Comparison of ENCODE assay signal across 2 cellular contexts in the genomic region with DNA sequence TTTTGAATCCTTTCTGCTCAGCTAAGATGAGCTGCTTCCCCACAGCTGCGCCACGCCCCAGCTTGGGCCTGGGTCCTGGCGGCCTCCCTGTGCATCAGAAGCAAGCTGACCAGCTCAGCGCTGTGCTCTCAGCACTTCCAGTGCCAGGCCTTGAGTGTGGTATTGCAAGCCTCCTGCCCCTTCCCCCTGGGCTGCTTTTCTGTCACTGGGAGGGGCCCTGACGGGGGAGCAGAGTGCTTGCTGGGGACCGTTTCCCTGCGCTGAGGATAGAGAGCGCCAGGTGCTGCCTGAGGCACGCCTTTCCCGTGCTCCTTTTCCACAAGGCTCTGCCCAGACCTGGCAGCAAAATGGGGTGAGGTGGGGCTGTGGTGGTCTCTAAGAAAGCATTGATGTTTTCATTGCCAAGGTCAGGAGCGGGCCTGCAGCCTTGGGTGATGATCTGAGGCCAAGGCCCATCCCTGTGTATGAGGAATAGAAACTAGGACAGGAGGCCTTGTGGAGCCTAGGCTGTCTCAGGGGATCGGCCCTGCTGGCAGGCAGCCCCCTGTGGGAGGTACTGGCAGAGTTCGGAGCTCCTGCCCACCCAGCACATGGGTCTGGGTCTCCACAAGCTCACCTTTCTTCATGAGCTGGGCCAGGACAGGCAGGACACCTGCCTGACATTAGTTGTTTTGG.
TF ChIP-seq lines count a peak whose summit lies in the region.

No MANE protein-coding gene starts in this region.

TF ChIP-seq in K562, 482 proteins besides CTCF, POLR2A, EP300 and RAD21:
- no peak for TF ChIP-seq HDAC1 (IDR thresholded peaks at IDR 0.05)
- no peak for TF ChIP-seq E2F3 (CRISPR knock-in tag; IDR thresholded peaks at IDR 0.05)
- TF ChIP-seq RBM22 (IDR thresholded peaks at IDR 0.05; ENCODE audit: low read depth, low read length, poor library complexity, severe bottlenecking) = peak; percentile 29
- TF ChIP-seq POLR2G (IDR thresholded peaks at IDR 0.05; ENCODE audit: low read depth, low read length) = peak; percentile 53; the same call in 1 of the 2 replicates
- TF ChIP-seq CCAR2 (IDR thresholded peaks at IDR 0.05; ENCODE audit: low read depth, low read length) = no peak

TF ChIP-seq in HEK293T, 16 proteins besides CTCF, POLR2A, EP300 and RAD21:
- TF ChIP-seq ELF4 (IDR thresholded peaks at IDR 0.05) (no peak), SP1 (IDR thresholded peaks at IDR 0.05) (no peak), HDGF (IDR thresholded peaks at IDR 0.05; ENCODE audit: borderline replicate concordance) (no peak), SUZ12 (IDR thresholded peaks at IDR 0.05) (no peak), ARNT (IDR thresholded peaks at IDR 0.05) (no peak), FOXM1 (IDR thresholded peaks at IDR 0.05; ENCODE audit: borderline replicate concordance) (no peak), FOXA1 (IDR thresholded peaks at IDR 0.05) (no peak), BHLHE40 (IDR thresholded peaks at IDR 0.05; ENCODE audit: borderline replicate concordance) (no peak), CTBP1 (IDR thresholded peaks at IDR 0.05; ENCODE audit: borderline replicate concordance) (no peak), LEF1 (IDR thresholded peaks at IDR 0.05; ENCODE audit: borderline replicate concordance) (no peak), TARDBP (IDR thresholded peaks at IDR 0.05) (no peak), ZNF384 (IDR thresholded peaks at IDR 0.05) (no peak), FOXK2 (IDR thresholded peaks at IDR 0.05) (no peak), NFRKB (IDR thresholded peaks at IDR 0.05) (no peak), L3MBTL2 (conservative IDR thresholded peaks at IDR 0.05) (no peak)
- TF ChIP-seq, protein P1, sequence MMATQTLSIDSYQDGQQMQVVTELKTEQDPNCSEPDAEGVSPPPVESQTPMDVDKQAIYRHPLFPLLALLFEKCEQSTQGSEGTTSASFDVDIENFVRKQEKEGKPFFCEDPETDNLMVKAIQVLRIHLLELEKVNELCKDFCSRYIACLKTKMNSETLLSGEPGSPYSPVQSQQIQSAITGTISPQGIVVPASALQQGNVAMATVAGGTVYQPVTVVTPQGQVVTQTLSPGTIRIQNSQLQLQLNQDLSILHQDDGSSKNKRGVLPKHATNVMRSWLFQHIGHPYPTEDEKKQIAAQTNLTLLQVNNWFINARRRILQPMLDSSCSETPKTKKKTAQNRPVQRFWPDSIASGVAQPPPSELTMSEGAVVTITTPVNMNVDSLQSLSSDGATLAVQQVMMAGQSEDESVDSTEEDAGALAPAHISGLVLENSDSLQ (IDR thresholded peaks at IDR 0.05) = no peak
TF ChIP-seq in HEK293T: peak in this region for 0.
